12 cellular contexts compared by ENCODE assay signal in the genomic region with DNA sequence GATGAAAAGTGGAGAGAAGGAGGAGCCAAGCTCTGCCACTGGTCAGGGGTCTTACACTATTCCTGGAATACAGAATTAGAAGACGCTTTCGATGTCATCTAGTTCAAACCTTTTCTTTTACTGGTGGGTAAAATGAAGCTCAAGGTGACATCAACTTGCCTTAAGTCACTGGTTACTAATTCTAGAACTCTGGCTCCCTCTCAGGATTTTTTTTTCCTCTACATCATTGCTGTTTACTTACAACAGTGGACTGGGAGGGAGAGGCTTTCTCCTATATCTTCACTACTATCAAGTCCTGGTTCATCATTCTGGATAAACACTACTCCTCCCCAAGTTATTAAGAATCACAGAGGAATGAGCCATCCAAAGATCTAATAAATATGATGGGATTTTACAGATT.
A peak's percentile ranks its signal among the peaks of the same experiment; 100 is the strongest.
DNase-seq lines count a peak whose midpoint lies in the region; ATAC-seq and TF ChIP-seq lines count a peak whose summit lies in the region.
"Had no signal": no experiment of that assay in that cellular context is flagged by ENCODE, and none has a peak within 500 bp of the region (broad histone marks: within the 10 kb centered on the region; RNA-seq: fewer than 3 reads in every experiment).

No MANE protein-coding gene starts in this region.

- H3K36me3 ChIP-seq in IMR-90 (ENCODE audit: control insufficient read depth, insufficient read depth, low read length) (peaks cover 4% of the 10 kb centered on the region), gastrocnemius medialis (no peaks in the 10 kb centered on the region), prostate gland (no peaks in the 10 kb centered on the region)

- H3K4me3 ChIP-seq in IMR-90 (ENCODE audit: insufficient read depth, low read depth, low read length), result no peak overlapping the region
- H3K4me3 ChIP-seq in gastrocnemius medialis, result no peak overlapping the region
- H3K4me3 ChIP-seq in prostate gland, result no peak overlapping the region

- intact Hi-C loops in IMR-90 (cut with micrococcal nuclease) (no loop called here), gastrocnemius medialis (cut with DNase I; ENCODE audit: low total_unique reads) (no loop called here), prostate gland (cut with DNase I) (no loop called here)

- H2BK15ac ChIP-seq in IMR-90 (ENCODE audit: low read depth, low read length), result no peak overlapping the region

- peak overlapping the region; percentile 23; the same call in 1 of the 2 replicates for H2BK20ac ChIP-seq in IMR-90 (ENCODE audit: low read depth, low read length)

- peaks cover 51% of the 10 kb centered on the region for H3K9me1 ChIP-seq in IMR-90 (ENCODE audit: insufficient read depth, low read length)

- H3K9me3 ChIP-seq in IMR-90 (ENCODE audit: control insufficient read depth, insufficient read depth, low read length) (no peaks in the 10 kb centered on the region), gastrocnemius medialis (no peaks in the 10 kb centered on the region), prostate gland (no peaks in the 10 kb centered on the region)

- ATAC-seq in IMR-90 (ENCODE audit: low read depth), result no peak
- ATAC-seq in T-cell (replicated peaks in 1 of 4), result no peak
- no peak for ATAC-seq in effector memory CD8-positive, alpha-beta T cell (replicated peaks)
- no peak for ATAC-seq in gastrocnemius medialis
- no peak for ATAC-seq in HG02623 (IDR thresholded peaks at IDR 0.05; ENCODE audit: unreplicated experiment)
- ATAC-seq: HepG2 had no signal

- POLR2A ChIA-PET in IMR-90 (lab: Charles Lee; ENCODE audit: unreplicated experiment) (no interaction called here), T-cell (lab: Charles Lee) (interaction anchor here (0.6 to 7.1 kb wide), 15 partner anchors 8 to 213 kb away, joined by 3 to 86 read pairs (median 4); no protein-coding TSS in a partner anchor)

- BruUV-seq in IMR-90 (replicated peaks; lab: Mats Ljungman, UMichigan), result no TSS peak

- WGBS in IMR-90 (ENCODE audit: extremely low coverage in 2 of 2, insufficient read length in 1 of 2), 2 experiments, result no CpG with 5 or more reads among the region's 2 CpGs
- WGBS in prostate gland, result 79% methylated on average over 2 of the region's 2 CpGs

- H3K36me3 Mint-ChIP-seq in T-cell, result peaks cover 68% of the 10 kb centered on the region
- peaks cover 92% of the 10 kb centered on the region for H3K36me3 Mint-ChIP-seq in effector memory CD8-positive, alpha-beta T cell (ENCODE audit: insufficient read depth)

- H4K8ac ChIP-seq in IMR-90 (ENCODE audit: low read depth in 2 of 2, low read length in 2 of 2), result 0 out of 4 replicates have a peak overlapping the region, but pooled peaks of 1 of the 2 experiments have one; percentile 6

- CTCF ChIA-PET in IMR-90 (lab: Yijun Ruan, JAX) (interaction anchor here (0.8 to 1.6 kb wide), 2 partner anchors 14 to 127 kb away, joined by 3 read pairs; no protein-coding TSS in a partner anchor), T-cell (lab: Charles Lee) (interaction anchor here (0.6 to 4.9 kb wide), 25 partner anchors 12 to 334 kb away, joined by 3 to 30 read pairs (median 5); no protein-coding TSS in a partner anchor)

- no peak overlapping the region; the same call in 1 of the 2 replicates for H3K4ac ChIP-seq in IMR-90 (ENCODE audit: low read depth, low read length)

- no peak overlapping the region; the same call in 1 of the 2 replicates for H3K14ac ChIP-seq in IMR-90 (replicated peaks; ENCODE audit: low read depth, low read length)

- no peak for TF ChIP-seq RAD21 in IMR-90 (IDR thresholded peaks at IDR 0.05; ENCODE audit: low read length)

- H3K27ac ChIP-seq in IMR-90 (ENCODE audit: insufficient read depth, low read length), result no peak overlapping the region
- peak overlapping the region; percentile 80 to 88 (median 84) for H3K27ac ChIP-seq in gastrocnemius medialis
- H3K27ac ChIP-seq in prostate gland, result no peak overlapping the region

- H2BK5ac ChIP-seq in IMR-90 (ENCODE audit: low read depth, low read length, poor library complexity, severe bottlenecking), result peak overlapping the region; percentile 85

- no peak overlapping the region for H2AFZ ChIP-seq in IMR-90 (replicated peaks; ENCODE audit: low read length, poor library complexity)

- H4K20me1 ChIP-seq in IMR-90 (ENCODE audit: insufficient read depth, low read length), result peaks cover 90% of the 10 kb centered on the region

- H2AK9ac ChIP-seq in IMR-90 (replicated peaks; ENCODE audit: low read depth, low read length, poor library complexity), result no peak overlapping the region

- H3K27ac Mint-ChIP-seq in T-cell, result peak overlapping the region; percentile 96 to 98
- H3K27ac Mint-ChIP-seq in effector memory CD8-positive, alpha-beta T cell, result peak overlapping the region; percentile 97

- H3K9ac ChIP-seq in IMR-90 (ENCODE audit: low read depth, low read length), result no peak overlapping the region

- no peaks in the 10 kb centered on the region for H3K9me3 Mint-ChIP-seq in T-cell
- no peaks in the 10 kb centered on the region for H3K9me3 Mint-ChIP-seq in effector memory CD8-positive, alpha-beta T cell

- H3K4me1 ChIP-seq in IMR-90 (ENCODE audit: control insufficient read depth, insufficient read depth, low read length) (peaks cover 53% of the 10 kb centered on the region), gastrocnemius medialis (peaks cover 86 to 94% of the 10 kb centered on the region in 2 donors), prostate gland (replicated peaks) (no peaks in the 10 kb centered on the region)

- TF ChIP-seq CTCF in IMR-90 (conservative IDR thresholded peaks at IDR 0.05; ENCODE audit: low read depth, low read length) (no peak), gastrocnemius medialis (IDR thresholded peaks at IDR 0.05 in 4 of 5, conservative IDR thresholded peaks at IDR 0.05 in 1 of 5) (no peak), prostate gland (IDR thresholded peaks at IDR 0.05) (no peak)

- no peak for DNase-seq in IMR-90
- no peak for DNase-seq in T-cell
- no peak for DNase-seq in effector memory CD8-positive, alpha-beta T cell
- DNase-seq in gastrocnemius medialis, result no peak
- DNase-seq in prostate gland (ENCODE audit: low spot score), result no peak
- no peak for DNase-seq in NCI-H226
- DNase-seq: mesendoderm; NCI-H2107; RPMI8226; stimulated activated CD4-positive, alpha-beta T cell treated with anti-CD3 and anti-CD28 coated beads, Interleukin-12 subunit alpha, Interleukin-12 subunit beta, amount 100 ng/mL, for 4 hours had no signal

- no peak overlapping the region for H2AK5ac ChIP-seq in IMR-90 (ENCODE audit: low read depth, low read length)

- H3K4me2 ChIP-seq in IMR-90 (ENCODE audit: low read depth, low read length), result no peak overlapping the region

- no peak overlapping the region for H4K5ac ChIP-seq in IMR-90 (ENCODE audit: low read depth, low read length)

- no peak overlapping the region; the same call in 1 of the 2 replicates for H3K18ac ChIP-seq in IMR-90 (ENCODE audit: low read depth, low read length)

- H3K4me1 Mint-ChIP-seq in T-cell, result peaks cover 95 to 100% (median 97%) of the 10 kb centered on the region in 3 donors
- peaks cover 88 to 98% of the 10 kb centered on the region in 2 donors for H3K4me1 Mint-ChIP-seq in effector memory CD8-positive, alpha-beta T cell (ENCODE audit: low read depth in 2 of 2)

- H3K27me3 ChIP-seq in IMR-90 (ENCODE audit: control insufficient read depth, insufficient read depth, low read length), result no peaks in the 10 kb centered on the region
- H3K27me3 ChIP-seq in gastrocnemius medialis, result no peaks in the 10 kb centered on the region
- no peaks in the 10 kb centered on the region for H3K27me3 ChIP-seq in prostate gland (replicated peaks; ENCODE audit: insufficient read depth)

- H3K27me3 Mint-ChIP-seq in T-cell, result no peaks in the 10 kb centered on the region
- H3K27me3 Mint-ChIP-seq in effector memory CD8-positive, alpha-beta T cell, result no peaks in the 10 kb centered on the region

- H4K91ac ChIP-seq in IMR-90 (ENCODE audit: insufficient read depth, low read depth, low read length), result no peak overlapping the region

- no peak overlapping the region for H2BK120ac ChIP-seq in IMR-90 (ENCODE audit: low read depth, low read length)

- H3K56ac ChIP-seq in IMR-90 (ENCODE audit: extremely low read depth, insufficient read depth, low read length), result no peak overlapping the region

- H3K79me1 ChIP-seq in IMR-90 (ENCODE audit: low read depth in 1 of 2, low read length in 2 of 2), result peaks cover 8 to 87% of the 10 kb centered on the region in 2 experiments; a peak in 3 of 4 replicates

- H3K4me3 Mint-ChIP-seq in T-cell, result peak overlapping the region; percentile 82 to 99 (median 98)
- H3K4me3 Mint-ChIP-seq in effector memory CD8-positive, alpha-beta T cell, result peak overlapping the region; percentile 96

- dilution Hi-C loops in IMR-90 (cut with HindIII; ENCODE audit: low sequenced_read_pairs, unreplicated experiment), result no loop called here

- no peak for TF ChIP-seq POLR2A in IMR-90 (IDR thresholded peaks at IDR 0.05; ENCODE audit: low read depth, low read length)
- no peak for TF ChIP-seq POLR2A in gastrocnemius medialis (IDR thresholded peaks at IDR 0.05)
- TF ChIP-seq POLR2A in prostate gland (IDR thresholded peaks at IDR 0.05), result no peak

- 0 out of 2 replicates have a peak overlapping the region, but pooled peaks have one; percentile 10 for H3K23ac ChIP-seq in IMR-90 (ENCODE audit: low read depth, low read length)

- in situ Hi-C loops in IMR-90 (cut with MboI; ENCODE audit: low sequenced_read_pairs), result loop anchor here (25.0 kb wide), 1 partner anchor 467 kb away; no protein-coding TSS in a partner anchor
- in situ Hi-C loops in gastrocnemius medialis (cut with MboI; ENCODE audit: low sequenced_read_pairs in 4 of 4), result no loop called here

TF ChIP-seq in IMR-90, 13 proteins besides CTCF, POLR2A, EP300 and RAD21 (continues in another document):
- TF ChIP-seq MAZ (IDR thresholded peaks at IDR 0.05; ENCODE audit: borderline replicate concordance, low read depth, low read length) (no peak), RCOR1 (IDR thresholded peaks at IDR 0.05; ENCODE audit: insufficient replicate concordance, low read length) (no peak), CEBPB (IDR thresholded peaks at IDR 0.05; ENCODE audit: low read depth, low read length) (no peak), MAFK (IDR thresholded peaks at IDR 0.05; ENCODE audit: low read depth, low read length) (no peak), FOS (IDR thresholded peaks at IDR 0.05; ENCODE audit: low read depth, low read length) (no peak), SMC3 (IDR thresholded peaks at IDR 0.05; ENCODE audit: low read depth, low read length) (no peak), NFE2L2 (IDR thresholded peaks at IDR 0.05; ENCODE audit: low read depth, low read length) (no peak), CHD1 (IDR thresholded peaks at IDR 0.05; ENCODE audit: low read depth, low read length) (no peak)
- TF ChIP-seq, protein P1, sequence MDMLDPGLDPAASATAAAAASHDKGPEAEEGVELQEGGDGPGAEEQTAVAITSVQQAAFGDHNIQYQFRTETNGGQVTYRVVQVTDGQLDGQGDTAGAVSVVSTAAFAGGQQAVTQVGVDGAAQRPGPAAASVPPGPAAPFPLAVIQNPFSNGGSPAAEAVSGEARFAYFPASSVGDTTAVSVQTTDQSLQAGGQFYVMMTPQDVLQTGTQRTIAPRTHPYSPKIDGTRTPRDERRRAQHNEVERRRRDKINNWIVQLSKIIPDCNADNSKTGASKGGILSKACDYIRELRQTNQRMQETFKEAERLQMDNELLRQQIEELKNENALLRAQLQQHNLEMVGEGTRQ (IDR thresholded peaks at IDR 0.05; ENCODE audit: low read depth, low read length), result no peak

Comparison
In these comparisons a context has a peak if more than half of its experiments do, and no peak if none do; other contexts are left out.
1. H3K27ac ChIP-seq: peak in gastrocnemius medialis (4 of 4); none in IMR-90 (single experiment) and prostate gland (0 of 2).